Comparison of ENCODE assay signal across 7 cellular contexts in the genomic region with DNA sequence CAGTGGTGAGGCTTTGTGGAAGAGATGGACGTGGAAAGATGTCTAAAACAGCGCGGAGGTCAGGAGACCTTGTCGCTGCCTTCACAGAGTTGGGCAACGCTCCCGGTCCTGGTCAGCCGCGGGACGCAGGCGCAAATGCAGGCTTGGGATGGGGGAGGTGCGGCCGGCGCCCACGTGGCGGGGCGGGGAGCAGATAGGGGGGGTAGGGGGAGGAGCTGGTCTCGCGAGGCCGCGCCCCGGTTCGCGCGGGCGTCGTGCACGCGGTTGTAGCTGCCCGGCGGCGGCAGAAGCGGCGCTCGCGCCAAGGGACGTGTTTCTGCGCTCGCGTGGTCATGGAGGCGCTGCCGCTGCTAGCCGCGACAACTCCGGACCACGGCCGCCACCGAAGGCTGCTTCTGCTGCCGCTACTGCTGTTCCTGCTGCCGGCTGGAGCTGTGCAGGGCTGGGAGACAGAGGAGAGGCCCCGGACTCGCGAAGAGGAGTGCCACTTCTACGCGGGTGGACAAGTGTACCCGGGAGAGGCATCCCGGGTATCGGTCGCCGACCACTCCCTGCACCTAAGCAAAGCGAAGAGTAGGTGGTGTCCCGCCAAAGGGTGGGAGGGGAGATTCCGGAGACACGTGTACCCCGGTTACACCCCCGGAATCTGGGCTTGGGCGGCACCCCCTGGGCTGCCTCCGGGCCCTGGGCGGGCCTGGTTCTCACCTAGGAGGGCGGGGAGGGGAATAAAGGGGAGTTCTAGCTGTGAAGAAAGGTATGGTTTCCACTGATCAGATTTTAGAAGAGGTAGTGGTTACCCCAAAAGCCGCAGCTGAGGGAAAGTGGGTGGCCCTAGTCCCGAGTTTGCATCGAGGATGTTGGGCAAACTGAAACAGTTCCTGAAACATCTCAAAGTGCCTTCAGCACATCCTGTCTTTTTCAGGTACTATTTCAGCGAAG.
A peak's percentile ranks its signal among the peaks of the same experiment; 100 is the strongest.
DNase-seq lines count a peak whose midpoint lies in the region; ATAC-seq and TF ChIP-seq lines count a peak whose summit lies in the region.

Gene PRDX4, plus strand, starts transcription at position 255 of the 939 bp plus-strand sequence. Its CDS starts 78 bp downstream, at position 333.

- H3K4me3 ChIP-seq in retinal pigment epithelial cell (ENCODE audit: low read length), result peak within 1 kb of the TSS; percentile 63

- ATAC-seq in GM18502 (IDR thresholded peaks at IDR 0.05; ENCODE audit: poor library complexity, unreplicated experiment), result peak; percentile 61
- peak; percentile 49 for ATAC-seq in HG02938 (IDR thresholded peaks at IDR 0.05; ENCODE audit: unreplicated experiment)

- TF ChIP-seq CTCF in retinal pigment epithelial cell (conservative IDR thresholded peaks at IDR 0.05; ENCODE audit: low read depth, low read length), result no peak

- DNase-seq in NCI-H1930 (lab: John Stamatoyannopoulos, UW) (peak; percentile 68 to 82), T-helper 22 cell (ENCODE audit: low read depth) (peak; percentile 59), astrocyte of the hippocampus (ENCODE audit: low read depth, low spot score) (peak; percentile 94), hippocampal formation (lab: John Stamatoyannopoulos, UW) (peak; percentile 75 to 87), retinal pigment epithelial cell (ENCODE audit: low read depth) (peak; percentile 52)

Comparison
In these comparisons a context has a peak if more than half of its experiments do, and no peak if none do; other contexts are left out.
1. Peak in every context shown above with its lines: DNase-seq, ATAC-seq and H3K4me3 ChIP-seq.